In the genomic region with DNA sequence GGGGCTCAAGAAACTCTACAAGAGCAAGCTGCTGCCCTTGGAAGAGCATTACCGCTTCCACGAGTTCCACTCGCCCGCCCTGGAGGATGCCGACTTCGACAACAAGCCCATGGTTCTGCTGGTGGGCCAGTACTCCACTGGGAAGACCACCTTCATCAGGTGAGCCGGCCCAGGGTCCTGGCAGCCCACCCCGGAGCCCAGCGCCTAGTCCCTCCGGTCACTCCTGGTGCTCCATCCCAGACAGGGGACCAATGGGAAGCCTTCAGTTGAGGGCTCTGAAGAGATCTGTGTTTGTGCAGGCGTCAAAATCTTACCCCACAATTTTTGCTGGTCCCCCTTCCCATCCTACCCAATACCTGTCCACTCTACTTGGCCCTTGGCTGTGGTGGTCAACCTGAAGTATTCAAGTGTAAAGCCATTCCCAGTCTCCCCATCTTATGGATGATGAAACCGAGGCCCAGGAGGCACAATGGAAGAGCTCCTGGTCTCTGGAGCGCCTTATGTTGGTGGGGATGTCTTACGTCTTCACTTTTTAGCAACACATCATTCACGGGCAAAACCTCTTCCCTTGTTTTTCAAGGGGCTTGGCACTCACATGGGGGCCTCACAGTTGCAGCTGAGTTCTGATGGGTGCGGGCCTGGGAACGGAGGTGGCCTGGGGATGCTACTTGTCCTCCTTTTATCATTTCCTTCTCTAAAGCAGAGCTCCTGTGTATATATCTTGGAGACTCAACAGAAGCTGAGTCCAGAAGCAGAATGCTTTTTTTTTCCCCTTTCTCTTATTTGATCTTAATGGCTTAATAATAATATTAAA, we compare ENCODE assay signal across 9 cellular contexts. TPM values are rescaled to one million over a fixed set of nuclear protein-coding genes. Genes with fewer than 3 reads are reported as not detected.
DNase-seq lines count a peak whose midpoint lies in the region; ATAC-seq and TF ChIP-seq lines count a peak whose summit lies in the region.
"Had no signal": no experiment of that assay in that cellular context is flagged by ENCODE, and none has a peak within 500 bp of the region (broad histone marks: within the 10 kb centered on the region; RNA-seq: fewer than 3 reads in every experiment).

No MANE protein-coding gene starts in this region.

- no peak overlapping the region for H3K27ac ChIP-seq in PC-3 (ENCODE audit: low read length)
- H3K27ac ChIP-seq in neural progenitor cell = no peak overlapping the region

- H2AFZ ChIP-seq in PC-3 (ENCODE audit: low read length) = peak overlapping the region; percentile 89
- peak overlapping the region; percentile 53 for H2AFZ ChIP-seq in neural progenitor cell (replicated peaks)

- H3K4me1 ChIP-seq in BE2C (no peaks in the 10 kb centered on the region), PC-3 (ENCODE audit: insufficient read depth, low read length) (peaks cover 7% of the 10 kb centered on the region; the same call in 1 of the 2 replicates), neural progenitor cell (peaks cover 10% of the 10 kb centered on the region)

- H3F3A ChIP-seq in PC-3 (ENCODE audit: low read length, unreplicated experiment) (no peaks in the 10 kb centered on the region), neural progenitor cell (ENCODE audit: low read depth) (no peaks in the 10 kb centered on the region)

- H3K9me3 Mint-ChIP-seq in endothelial cell (ENCODE audit: unreplicated experiment) (no peaks in the 10 kb centered on the region), neural progenitor cell (no peaks in the 10 kb centered on the region)

- no peak for ATAC-seq in PC-3

- H3K4me2 ChIP-seq in PC-3 (ENCODE audit: low read length) (peak overlapping the region; percentile 87), neural progenitor cell (peak overlapping the region; percentile 93)

- no peaks in the 10 kb centered on the region for H3K9me3 ChIP-seq in BE2C
- no peaks in the 10 kb centered on the region for H3K9me3 ChIP-seq in PC-3 (ENCODE audit: low read length)
- no peaks in the 10 kb centered on the region for H3K9me3 ChIP-seq in neural progenitor cell (ENCODE audit: low read depth)

- POLR2A ChIA-PET in PC-3 (lab: Charles Lee; ENCODE audit: unreplicated experiment) = no interaction called here

- peaks cover 6% of the 10 kb centered on the region for H3K27me3 Mint-ChIP-seq in endothelial cell (ENCODE audit: unreplicated experiment)
- H3K27me3 Mint-ChIP-seq in neural progenitor cell (ENCODE audit: insufficient read depth, low read depth) = peaks cover 6% of the 10 kb centered on the region

- no peak overlapping the region for H3K27ac Mint-ChIP-seq in endothelial cell (ENCODE audit: unreplicated experiment)
- no peak overlapping the region for H3K27ac Mint-ChIP-seq in neural progenitor cell

- CTCF ChIA-PET in PC-3 (lab: Charles Lee) = no interaction called here

- intact Hi-C loops in PC-3 (cut with micrococcal nuclease) = loop anchor here (10.0 kb wide), 2 partner anchors 180 to 290 kb away; a partner anchor contains a TSS

- H3K9me2 ChIP-seq in PC-3 (replicated peaks; ENCODE audit: low read length) = no peaks in the 10 kb centered on the region

- no peak overlapping the region for H3K9ac ChIP-seq in PC-3 (ENCODE audit: low read length)
- peak overlapping the region; percentile 37 for H3K9ac ChIP-seq in neural progenitor cell

- TSS peak; percentile 30 for BruUV-seq in PC-3 (replicated peaks; lab: Mats Ljungman, UMichigan)

- H3K36me3 Mint-ChIP-seq in endothelial cell (ENCODE audit: low read depth, unreplicated experiment) (no peaks in the 10 kb centered on the region), neural progenitor cell (no peaks in the 10 kb centered on the region)

- no peaks in the 10 kb centered on the region for H4K20me1 ChIP-seq in PC-3 (ENCODE audit: low read length)
- peaks cover 6% of the 10 kb centered on the region for H4K20me1 ChIP-seq in neural progenitor cell (ENCODE audit: low read depth)

- H3K4me3 Mint-ChIP-seq in endothelial cell (ENCODE audit: unreplicated experiment) (peak overlapping the region; percentile 81), neural progenitor cell (peak overlapping the region; percentile 85)

- DNase-seq in BE2C (no peak), PC-3 (no peak), endothelial cell (ENCODE audit: low spot score) (no peak), neural progenitor cell (ENCODE audit: low spot score) (no peak), T-helper 9 cell (no peak), NCI-H2196 (lab: John Stamatoyannopoulos, UW; ENCODE audit: unreplicated experiment) (no peak), 8988T (no peak), DMS53 treated with DMSO at 0.1 percent for 48 hours (lab: John Stamatoyannopoulos, UW; ENCODE audit: unreplicated experiment) (no peak)

- H3K79me2 ChIP-seq in PC-3 (ENCODE audit: low read length) (no peaks in the 10 kb centered on the region), neural progenitor cell (ENCODE audit: low read depth) (peaks cover 5% of the 10 kb centered on the region)

- H3K4me3 ChIP-seq in BE2C (ENCODE audit: low read depth, low read length) (peak overlapping the region; percentile 75), PC-3 (ENCODE audit: low read length) (peak overlapping the region; percentile 70), neural progenitor cell (peak overlapping the region; percentile 69)

- TF ChIP-seq CTCF in BE2C (IDR thresholded peaks at IDR 0.05; ENCODE audit: low read depth, low read length) (no peak), PC-3 (conservative IDR thresholded peaks at IDR 0.05; ENCODE audit: low read depth, low read length) (no peak), endothelial cell (IDR thresholded peaks at IDR 0.05; ENCODE audit: unreplicated experiment) (no peak), neural progenitor cell (IDR thresholded peaks at IDR 0.05) (no peak)

- H3K36me3 ChIP-seq in BE2C = no peaks in the 10 kb centered on the region
- H3K36me3 ChIP-seq in PC-3 (ENCODE audit: low read depth, low read length) = no peaks in the 10 kb centered on the region
- no peaks in the 10 kb centered on the region for H3K36me3 ChIP-seq in neural progenitor cell

- peaks cover 17% of the 10 kb centered on the region for H3K27me3 ChIP-seq in BE2C
- H3K27me3 ChIP-seq in PC-3 (ENCODE audit: low read length) = no peaks in the 10 kb centered on the region
- H3K27me3 ChIP-seq in neural progenitor cell = peaks cover 9% of the 10 kb centered on the region

- H3K4me1 Mint-ChIP-seq in endothelial cell (ENCODE audit: unreplicated experiment) (no peaks in the 10 kb centered on the region), neural progenitor cell (peaks cover 33% of the 10 kb centered on the region)

RNA-seq across cellular contexts. Expression of a gene that starts 0.9 kb away (rescaled TPM):
- 5.7 TPM for polyA plus RNA-seq in BE2C (2012; ENCODE audit: insufficient read depth, insufficient read length, low read depth)
- total RNA-seq in PC-3 (2014; rRNA removed) (3.2 and 4.4 TPM in 2 replicates), endothelial cell (ENCODE audit: unreplicated experiment) (8.0 TPM), neural progenitor cell (ENCODE audit: low replicate concordance) (3.9 and 10.7 TPM in 2 replicates)

RNA-seq across cellular contexts. Expression of a gene that starts 17.6 kb away (rescaled TPM):
- polyA plus RNA-seq in BE2C (2012; ENCODE audit: insufficient read depth, insufficient read length, low read depth) = 0.19 TPM
- total RNA-seq in PC-3 (2014; rRNA removed) (0.35 TPM in 1 of 2 replicates, not detected in the other), endothelial cell (ENCODE audit: unreplicated experiment) (0.13 TPM), neural progenitor cell (ENCODE audit: low replicate concordance) (0.04 and 0.19 TPM in 2 replicates)
- total RNA-seq: myocyte had no signal
